Comparison of ENCODE assay signal across 8 cellular contexts in genomic region chr10:133325392-133325760, GRCh38. TPM values are rescaled to one million over a fixed set of nuclear protein-coding genes. Genes with fewer than 3 reads are reported as not detected.
DNase-seq lines count a peak whose midpoint lies in the region; ATAC-seq and TF ChIP-seq lines count a peak whose summit lies in the region.

No MANE protein-coding gene starts in this region.

- H3K36me3 ChIP-seq in transverse colon = no peaks in the 10 kb centered on the region

- H3K27me3 ChIP-seq in transverse colon = peaks cover 55% of the 10 kb centered on the region

- H3K4me1 Mint-ChIP-seq in activated naive CD4-positive, alpha-beta T cell treated with anti-CD3 and anti-CD28 coated beads, Interleukin-2, amount 50 U/mL, for 24 hours = peaks cover 9% of the 10 kb centered on the region

- peaks cover 13% of the 10 kb centered on the region for H3K27me3 Mint-ChIP-seq in activated naive CD4-positive, alpha-beta T cell treated with anti-CD3 and anti-CD28 coated beads, Interleukin-2, amount 50 U/mL, for 24 hours

- TF ChIP-seq EP300 in transverse colon (IDR thresholded peaks at IDR 0.05; ENCODE audit: low read depth) = no peak

- peaks cover 12 to 25% (median 23%) of the 10 kb centered on the region in 4 donors for H3K4me1 ChIP-seq in transverse colon

- no peak overlapping the region for H3K27ac Mint-ChIP-seq in activated naive CD4-positive, alpha-beta T cell treated with anti-CD3 and anti-CD28 coated beads, Interleukin-2, amount 50 U/mL, for 24 hours

- H3K4me3 Mint-ChIP-seq in activated naive CD4-positive, alpha-beta T cell treated with anti-CD3 and anti-CD28 coated beads, Interleukin-2, amount 50 U/mL, for 24 hours = peak overlapping the region; percentile 85

- no peaks in the 10 kb centered on the region for H3K9me3 Mint-ChIP-seq in activated naive CD4-positive, alpha-beta T cell treated with anti-CD3 and anti-CD28 coated beads, Interleukin-2, amount 50 U/mL, for 24 hours

- intact Hi-C loops in lower leg skin (cut with DNase I; ENCODE audit: low total_unique reads) = no loop called here
- intact Hi-C loops in transverse colon (cut with DNase I; ENCODE audit: low total_unique reads) = loop anchor here (1.0 kb wide), 1 partner anchor 23 kb away; no protein-coding TSS in a partner anchor
- intact Hi-C loops in left colon (cut with DNase I, micrococcal nuclease) = loop anchor here in 1 of 2 donors (5.0 kb wide), 1 partner anchor 282 kb away; no protein-coding TSS in a partner anchor

- peak overlapping the region; percentile 25 for H3K4me3 ChIP-seq in astrocyte of the spinal cord (ENCODE audit: low read depth, low read length)
- H3K4me3 ChIP-seq in lower leg skin (ENCODE audit: low read depth, poor library complexity, severe bottlenecking) = peak overlapping the region; percentile 17
- peak overlapping the region; percentile 14 to 45 (median 28) for H3K4me3 ChIP-seq in transverse colon

- WGBS in lower leg skin, 2 donors = 0 to 1% methylated on average over 9 to 38 of the region's 39 CpGs
- WGBS in transverse colon (ENCODE audit: low coverage in 1 of 2), 2 donors = 1% methylated on average over 37 of the region's 39 CpGs; no CpG with 5 or more reads in 1 of the 2 donors

- no peaks in the 10 kb centered on the region for H3K36me3 Mint-ChIP-seq in activated naive CD4-positive, alpha-beta T cell treated with anti-CD3 and anti-CD28 coated beads, Interleukin-2, amount 50 U/mL, for 24 hours

- H3K9me3 ChIP-seq in transverse colon = no peaks in the 10 kb centered on the region

- in situ Hi-C loops in astrocyte of the spinal cord (cut with HindIII; ENCODE audit: low sequenced_read_pairs) = no loop called here
- in situ Hi-C loops in transverse colon (cut with MboI; ENCODE audit: low pct_ligation_motif_present in 1 of 4, low pct_unique_long_range_greater_than_20kb in 1 of 4, low sequenced_read_pairs in 3 of 4) = loop anchor here in 1 of 4 donors (10.0 kb wide), 1 partner anchor 181 kb away; no protein-coding TSS in a partner anchor

- TF ChIP-seq CTCF in astrocyte of the spinal cord (IDR thresholded peaks at IDR 0.05; ENCODE audit: low read depth, low read length) = no peak
- no peak for TF ChIP-seq CTCF in lower leg skin (IDR thresholded peaks at IDR 0.05)
- no peak for TF ChIP-seq CTCF in transverse colon (IDR thresholded peaks at IDR 0.05)

- H3K27ac ChIP-seq in transverse colon = no peak overlapping the region

- TF ChIP-seq POLR2A in lower leg skin (IDR thresholded peaks at IDR 0.05) (no peak), transverse colon (IDR thresholded peaks at IDR 0.05) (no peak)

- ATAC-seq in HG02610 (IDR thresholded peaks at IDR 0.05; ENCODE audit: unreplicated experiment) (no peak), HG02678 (IDR thresholded peaks at IDR 0.05; ENCODE audit: unreplicated experiment) (no peak), left colon (no peak)

- DNase-seq in activated naive CD4-positive, alpha-beta T cell treated with anti-CD3 and anti-CD28 coated beads, Interleukin-2, amount 50 U/mL, for 16 hours = no peak
- DNase-seq in astrocyte of the spinal cord (ENCODE audit: low read depth, low spot score) (no peak), lower leg skin (ENCODE audit: low spot score in 2 of 2) (no peak), transverse colon (no peak), left colon (no peak)

RNA-seq across cellular contexts. Expression of gene CALY, which starts 11.3 kb away (rescaled TPM):
- total RNA-seq in lower leg skin (not detected), transverse colon (1 to 10 TPM in 1 of 4 donors, under 1 TPM in 1, not detected in 2; 0.82 to 1.3 TPM), left colon (1 to 10 TPM in 1 of 2 donors, under 1 TPM in 1; 0.43 to 1.6 TPM)

RNA-seq across cellular contexts. Expression of gene ZNF511, which starts 16.7 kb away (rescaled TPM):
- total RNA-seq in lower leg skin = 10 to 100 TPM; 15.8 to 30.3 (median 22.0) TPM
- 100 to 1,000 TPM in 1 of 4 donors, 10 to 100 TPM in 3; 21.8 to 104 (median 27.2) TPM for total RNA-seq in transverse colon
- total RNA-seq in left colon = 10 to 100 TPM; 41.0 to 42.1 TPM

RNA-seq across cellular contexts. Expression of gene TUBGCP2, which starts 16.7 kb away (rescaled TPM):
- total RNA-seq in lower leg skin (10 to 100 TPM; 41.1 to 75.7 (median 43.5) TPM), transverse colon (10 to 100 TPM; 37.5 to 68.3 (median 47.6) TPM), left colon (10 to 100 TPM; 53.8 to 53.9 TPM)

RNA-seq across cellular contexts. Expression of gene PRAP1, which starts 21.8 kb away (rescaled TPM):
- total RNA-seq in lower leg skin = not detected
- total RNA-seq in transverse colon = 100 to 1,000 TPM in 3 of 4 donors, 1 to 10 TPM in 1; 3.8 to 990 (median 495) TPM
- total RNA-seq in left colon = 100 to 1,000 TPM in 1 of 2 donors, 10 to 100 TPM in 1; 48.3 to 244 TPM

RNA-seq across cellular contexts. Expression of gene FUOM, which starts 32.4 kb away (rescaled TPM):
- total RNA-seq in lower leg skin (10 to 100 TPM; 11.1 to 15.8 (median 15.0) TPM), transverse colon (10 to 100 TPM in 3 of 4 donors, 1 to 10 TPM in 1; 1.2 to 43.3 (median 28.8) TPM), left colon (10 to 100 TPM; 25.5 to 28.7 TPM)
